In genomic region chr1:164662955-164663354, GRCh38 we compare ENCODE assay signal across 18 cellular contexts.
"Had no signal": no experiment of that assay in that cellular context is flagged by ENCODE, and none has a peak within 500 bp of the region (broad histone marks: within the 10 kb centered on the region; RNA-seq: fewer than 3 reads in every experiment).

No MANE protein-coding gene starts in this region.

- H3K4me3 ChIP-seq: dorsolateral prefrontal cortex, heart left ventricle, mucosa of descending colon, right atrium auricular region, sigmoid colon, skin epidermis, testis, tibial nerve had no signal

- H3K27ac Mint-ChIP-seq: stimulated activated naive B cell treated with anti-CD40 and anti-IgM and Interleukin-4, amounts not matched to agents 10 μg/mL and 1 μg/mL and 100 μg/mL, for 72 hours had no signal

- H3K27me3 ChIP-seq: dorsolateral prefrontal cortex, heart left ventricle, right atrium auricular region, sigmoid colon, testis, tibial nerve had no signal

- DNase-seq: cortex of kidney; dorsolateral prefrontal cortex; effector CD8-positive, alpha-beta T cell; heart left ventricle; hippocampal formation; kidney glomerular epithelial cell; mucosa of descending colon; naive thymus-derived CD8-positive, alpha-beta T cell; posterior cingulate gyrus; sigmoid colon; stimulated activated CD4-positive, alpha-beta T cell treated with anti-CD3 and anti-CD28 coated beads, Interleukin-2, amount 100 ng/mL, for 24 hours; stimulated activated CD4-positive, alpha-beta T cell treated with anti-CD3 and anti-CD28 coated beads, Interleukin-4, amount 100 ng/mL, for 4 hours; stimulated activated naive B cell treated with anti-CD40 and anti-IgM and Interleukin-4, amounts not matched to agents 10 μg/mL and 1 μg/mL and 100 μg/mL, for 72 hours; stimulated activated naive CD8-positive, alpha-beta T cell treated with anti-CD3 and anti-CD28 coated beads, Interleukin-15, amount 100 ng/mL, for 72 hours; testis had no signal

- H3K9me3 Mint-ChIP-seq: stimulated activated naive CD8-positive, alpha-beta T cell treated with anti-CD3 and anti-CD28 coated beads, Interleukin-15, amount 100 ng/mL, for 72 hours had no signal

- H3K36me3 ChIP-seq: heart left ventricle, right atrium auricular region, sigmoid colon, tibial nerve had no signal

- ATAC-seq: heart left ventricle; mucosa of descending colon; naive thymus-derived CD8-positive, alpha-beta T cell; stimulated activated naive B cell treated with anti-CD40 and anti-IgM and Interleukin-4, amounts not matched to agents 10 μg/mL and 1 μg/mL and 100 μg/mL, for 72 hours; stimulated activated naive CD8-positive, alpha-beta T cell treated with anti-CD3 and anti-CD28 coated beads, Interleukin-15, amount 100 ng/mL, for 72 hours had no signal

- H3K36me3 Mint-ChIP-seq: naive thymus-derived CD8-positive, alpha-beta T cell; stimulated activated naive B cell treated with anti-CD40 and anti-IgM and Interleukin-4, amounts not matched to agents 10 μg/mL and 1 μg/mL and 100 μg/mL, for 72 hours had no signal

- H3K4me1 ChIP-seq: testis had no signal

- H3K27me3 Mint-ChIP-seq: stimulated activated naive B cell treated with anti-CD40 and anti-IgM and Interleukin-4, amounts not matched to agents 10 μg/mL and 1 μg/mL and 100 μg/mL, for 72 hours; stimulated activated naive CD8-positive, alpha-beta T cell treated with anti-CD3 and anti-CD28 coated beads, Interleukin-15, amount 100 ng/mL, for 72 hours had no signal

- H3K4me3 Mint-ChIP-seq: naive thymus-derived CD8-positive, alpha-beta T cell; stimulated activated naive B cell treated with anti-CD40 and anti-IgM and Interleukin-4, amounts not matched to agents 10 μg/mL and 1 μg/mL and 100 μg/mL, for 72 hours; stimulated activated naive CD8-positive, alpha-beta T cell treated with anti-CD3 and anti-CD28 coated beads, Interleukin-15, amount 100 ng/mL, for 72 hours had no signal

- H3K27ac ChIP-seq: dorsolateral prefrontal cortex, heart left ventricle, right atrium auricular region, sigmoid colon, skin epidermis, testis, tibial nerve had no signal

- H3K9me3 ChIP-seq: heart left ventricle, mucosa of descending colon, right atrium auricular region, sigmoid colon, testis, tibial nerve had no signal
